In genomic region chr3:13092621-13093339, GRCh38 we compare ENCODE assay signal across 13 cellular contexts. TPM values are rescaled to one million over a fixed set of nuclear protein-coding genes. Genes with fewer than 3 reads are reported as not detected.
DNase-seq lines count a peak whose midpoint lies in the region; ATAC-seq, FAIRE-seq and TF ChIP-seq lines count a peak whose summit lies in the region.
"Had no signal": no experiment of that assay in that cellular context is flagged by ENCODE, and none has a peak within 500 bp of the region (broad histone marks: within the 10 kb centered on the region; RNA-seq: fewer than 3 reads in every experiment).

No MANE protein-coding gene starts in this region.

- TF ChIP-seq CTCF in body of pancreas (IDR thresholded peaks at IDR 0.05) (no peak), stomach (IDR thresholded peaks at IDR 0.05) (no peak)

- WGBS in body of pancreas, 2 donors, result 30 to 37% methylated on average over 17 of the region's 17 CpGs
- WGBS in stomach, 5 donors, result 45 to 60% (median 57%) methylated on average over 15 to 17 of the region's 17 CpGs

- no peak for TF ChIP-seq POLR2A in body of pancreas (IDR thresholded peaks at IDR 0.05)
- TF ChIP-seq POLR2A in stomach (IDR thresholded peaks at IDR 0.05), result no peak

- FAIRE-seq in HTR-8/SVneo (lab: Jason Lieb, UNC), result peak; percentile 42

- H3K4me3 ChIP-seq in body of pancreas (no peak overlapping the region), stomach (no peak overlapping the region)
- H3K4me3 ChIP-seq: mucosa of descending colon, SK-N-MC, smooth muscle cell, thyroid gland had no signal

- DNase-seq in HTR-8/SVneo (ENCODE audit: insufficient read length, low spot score), result no peak
- peak; percentile 67 to 85 (median 78) for DNase-seq in body of pancreas
- peak; percentile 76 for DNase-seq in left lobe of liver (ENCODE audit: low spot score)
- peak; percentile 49 for DNase-seq in stomach
- DNase-seq in NCI-H128 (lab: John Stamatoyannopoulos, UW; ENCODE audit: unreplicated experiment), result no peak
- DNase-seq in DMS 273 (lab: John Stamatoyannopoulos, UW; ENCODE audit: unreplicated experiment), result no peak
- DNase-seq in putamen (ENCODE audit: low spot score), result no peak

- peak overlapping the region in 3 of 4 donors; percentile 10 to 12 (median 11) for H3K27ac ChIP-seq in body of pancreas
- H3K27ac ChIP-seq in stomach, result no peak overlapping the region
- H3K27ac ChIP-seq: esophagus muscularis mucosa, SK-N-MC, thyroid gland had no signal

- intact Hi-C loops in body of pancreas (cut with DNase I), result loop anchor here (5.0 to 10.0 kb wide), 3 partner anchors 192 to 555 kb away; no protein-coding TSS in a partner anchor
- intact Hi-C loops in stomach (cut with DNase I; ENCODE audit: low total_unique reads), result loop anchor here (10.0 kb wide), 1 partner anchor 562 kb away; no protein-coding TSS in a partner anchor

- TF ChIP-seq EP300 in stomach (IDR thresholded peaks at IDR 0.05), result no peak

- H3K36me3 ChIP-seq in body of pancreas (replicated peaks in 1 of 2; ENCODE audit: insufficient read depth in 1 of 2, low read depth in 2 of 2), result no peaks in the 10 kb centered on the region
- no peaks in the 10 kb centered on the region for H3K36me3 ChIP-seq in stomach
- H3K36me3 ChIP-seq: esophagus muscularis mucosa, thyroid gland had no signal

- ATAC-seq in body of pancreas (peak; percentile 53), left lobe of liver (peak; percentile 67), HG02884 (IDR thresholded peaks at IDR 0.05; ENCODE audit: unreplicated experiment) (no peak)

- peaks cover 10% of the 10 kb centered on the region for H3K4me1 ChIP-seq in body of pancreas
- H3K4me1 ChIP-seq in stomach, result peaks cover 0 to 13% (median 11%) of the 10 kb centered on the region in 4 donors

- H3K27me3 ChIP-seq in body of pancreas, result no peaks in the 10 kb centered on the region
- peaks cover 0 to 4% (median 0%) of the 10 kb centered on the region in 3 donors for H3K27me3 ChIP-seq in stomach
- H3K27me3 ChIP-seq: esophagus muscularis mucosa, thyroid gland had no signal

- H3K9me3 ChIP-seq in body of pancreas, result no peaks in the 10 kb centered on the region
- no peaks in the 10 kb centered on the region for H3K9me3 ChIP-seq in stomach
- H3K9me3 ChIP-seq: esophagus muscularis mucosa, mucosa of descending colon, thyroid gland had no signal

RNA-seq across cellular contexts. Expression of gene IQSEC1, which starts 19.6 kb away (rescaled TPM):
- total RNA-seq in body of pancreas (10 to 100 TPM; 29.6 to 42.2 TPM), left lobe of liver (58.7 TPM), stomach (10 to 100 TPM; 18.1 to 46.9 (median 30.7) TPM)
- 10 to 100 TPM in 1 of 3 donors, 1 to 10 TPM in 2; 6.7 to 10.4 (median 9.5) TPM for polyA plus RNA-seq in stomach

Comparison
In these comparisons a context has a peak if more than half of its experiments do, and no peak if none do; other contexts are left out.
1. DNase-seq: peak in body of pancreas (4 of 4), left lobe of liver (single experiment) and stomach (single experiment); none in HTR-8/SVneo (single experiment), NCI-H128 (single experiment), DMS 273 (single experiment) and putamen (single experiment).
2. H3K27ac ChIP-seq: peak in body of pancreas (3 of 4); none in stomach (0 of 5).